ENCODE assay signal across 18 cellular contexts in genomic region chr3:164418426-164418825, GRCh38.
A peak's percentile ranks its signal among the peaks of the same experiment; 100 is the strongest.
DNase-seq lines count a peak whose midpoint lies in the region; ATAC-seq and TF ChIP-seq lines count a peak whose summit lies in the region.
"Had no signal": no experiment of that assay in that cellular context is flagged by ENCODE, and none has a peak within 500 bp of the region (broad histone marks: within the 10 kb centered on the region; RNA-seq: fewer than 3 reads in every experiment).

No MANE protein-coding gene starts in this region.

- no peak overlapping the region for H3K9ac ChIP-seq in colonic mucosa (ENCODE audit: low read depth in 2 of 2, low read length in 2 of 2)

- BruUV-seq in A673 (replicated peaks; lab: Mats Ljungman, UMichigan): no TSS peak

- H3K27ac ChIP-seq in A673 (ENCODE audit: low read depth, low read length, poor library complexity, severe bottlenecking) (no peak overlapping the region), colonic mucosa (no peak overlapping the region)
- H3K27ac ChIP-seq: brain microvascular endothelial cell, left lung, Peyer's patch, psoas muscle had no signal

- H3K36me3 ChIP-seq in A673 (ENCODE audit: insufficient read depth, low read length, poor library complexity, severe bottlenecking) (no peaks in the 10 kb centered on the region), colonic mucosa (no peaks in the 10 kb centered on the region)
- H3K36me3 ChIP-seq: brain microvascular endothelial cell, left lung, Peyer's patch had no signal

- H3K27me3 ChIP-seq in A673 (replicated peaks; ENCODE audit: insufficient read depth, low read depth, low read length, poor library complexity): no peaks in the 10 kb centered on the region
- no peaks in the 10 kb centered on the region for H3K27me3 ChIP-seq in colonic mucosa
- H3K27me3 ChIP-seq: brain microvascular endothelial cell, left lung, Peyer's patch had no signal

- H3K4me3 ChIP-seq in A673 (ENCODE audit: low read depth, low read length, poor library complexity, severe bottlenecking) (no peak overlapping the region), colonic mucosa (no peak overlapping the region)
- H3K4me3 ChIP-seq: K562, left lung, Peyer's patch, psoas muscle had no signal

- DNase-seq in A673 (ENCODE audit: low spot score): peak; percentile 15
- DNase-seq in NCI-H1417 treated with DMSO at 0.1 percent for 48 hours (lab: John Stamatoyannopoulos, UW): peak; percentile 97
- DNase-seq in NCI-H446 (lab: John Stamatoyannopoulos, UW): peak; percentile 58 to 91
- DNase-seq in colonic mucosa: peak; percentile 33
- DNase-seq in kidney glomerular epithelial cell (lab: John Stamatoyannopoulos, UW): no peak
- DNase-seq: activated B cell treated with CpG ODN at 0.5 μM for 24 hours; activated naive CD4-positive, alpha-beta T cell treated with anti-CD3 and anti-CD28 coated beads, Interleukin-2, amount 10 ng/mL, durations not matched to agents 7 days and 5 days; brain microvascular endothelial cell; left lung; NCI-H2107; Peyer's patch; psoas muscle; stimulated activated naive CD8-positive, alpha-beta T cell treated with anti-CD3 and anti-CD28 coated beads, Interleukin-15, amount 100 ng/mL, for 72 hours had no signal

- no peak for ATAC-seq in GM21423 (IDR thresholded peaks at IDR 0.05; ENCODE audit: unreplicated experiment)
- no peak for ATAC-seq in HG02884 (IDR thresholded peaks at IDR 0.05; ENCODE audit: unreplicated experiment)
- no peak for ATAC-seq in HG02678 (IDR thresholded peaks at IDR 0.05; ENCODE audit: unreplicated experiment)
- ATAC-seq: HCT116; K562; left lung; psoas muscle; stimulated activated naive CD8-positive, alpha-beta T cell treated with anti-CD3 and anti-CD28 coated beads, Interleukin-15, amount 100 ng/mL, for 72 hours had no signal

- no peak for TF ChIP-seq CTCF in A673 (conservative IDR thresholded peaks at IDR 0.05; ENCODE audit: low read depth, low read length)
- no peak for TF ChIP-seq CTCF in colonic mucosa (IDR thresholded peaks at IDR 0.05)

- intact Hi-C loops in A673 (cut with micrococcal nuclease; ENCODE audit: unreplicated experiment) (no loop called here), colonic mucosa (cut with DNase I) (no loop called here)

- H3K9me3 ChIP-seq in A673 (ENCODE audit: low read depth, low read length, poor library complexity, severe bottlenecking): no peaks in the 10 kb centered on the region
- no peaks in the 10 kb centered on the region for H3K9me3 ChIP-seq in colonic mucosa
- H3K9me3 ChIP-seq: left lung, Peyer's patch, psoas muscle had no signal

- POLR2A ChIA-PET in A673 (lab: Charles Lee; ENCODE audit: low non-redundant PET): no interaction called here

- CTCF ChIA-PET in A673 (lab: Charles Lee): no interaction called here

- H3K4me1 ChIP-seq in A673 (ENCODE audit: insufficient read depth, low read length, poor library complexity, severe bottlenecking) (peaks cover 4% of the 10 kb centered on the region), colonic mucosa (no peaks in the 10 kb centered on the region)
- H3K4me1 ChIP-seq: left lung, Peyer's patch, psoas muscle had no signal
